10 cellular contexts compared by ENCODE assay signal in the genomic region with DNA sequence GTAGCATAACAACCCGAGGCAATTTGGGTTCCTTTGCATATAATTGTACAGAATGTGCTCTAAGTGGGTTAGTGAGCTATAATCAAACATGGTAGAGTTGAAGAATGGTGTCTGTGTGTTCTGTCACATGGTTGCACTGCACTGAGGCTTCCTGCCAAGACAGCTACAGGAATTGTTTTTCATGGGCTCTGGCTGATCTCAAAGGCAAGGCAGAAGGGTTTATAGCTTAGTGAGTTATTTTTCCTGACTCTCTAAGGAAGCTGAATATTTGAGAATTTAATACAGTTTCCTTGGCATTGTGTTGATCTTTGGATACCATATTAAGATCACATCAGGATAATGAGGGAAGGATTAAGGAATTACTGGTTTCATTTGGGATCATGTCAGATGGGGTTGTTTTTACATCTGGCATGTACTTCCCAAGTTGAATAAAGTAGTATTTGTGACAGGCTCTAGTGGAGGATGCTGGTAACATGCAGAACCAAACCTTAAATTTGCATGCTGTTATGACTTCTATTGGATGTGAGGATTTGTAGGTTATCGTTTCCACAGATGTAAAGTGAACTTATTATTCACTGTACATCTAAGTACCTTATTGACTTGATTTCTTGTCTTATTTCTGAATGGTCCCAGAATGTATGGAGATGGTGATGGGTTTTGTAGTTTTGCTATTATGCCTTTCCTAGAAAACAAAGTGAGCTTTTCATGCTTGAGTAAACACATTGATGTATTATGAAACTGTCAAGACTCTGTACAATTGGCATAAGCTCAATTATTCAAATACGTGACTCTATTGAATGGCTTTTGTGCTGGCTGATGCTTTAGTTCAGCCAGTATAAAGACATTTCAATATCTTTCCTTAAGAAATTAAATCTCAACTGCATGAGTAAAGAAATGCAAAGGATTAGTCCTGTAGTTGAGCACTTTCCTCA. TPM values are rescaled to one million over a fixed set of nuclear protein-coding genes. Genes with fewer than 3 reads are reported as not detected.
A peak's percentile ranks its signal among the peaks of the same experiment; 100 is the strongest.
DNase-seq lines count a peak whose midpoint lies in the region; ATAC-seq and TF ChIP-seq lines count a peak whose summit lies in the region.
"Had no signal": no experiment of that assay in that cellular context is flagged by ENCODE, and none has a peak within 500 bp of the region (broad histone marks: within the 10 kb centered on the region; RNA-seq: fewer than 3 reads in every experiment).

No MANE protein-coding gene starts in this region.

- H3K4me3 ChIP-seq in gastrocnemius medialis: no peak overlapping the region
- H3K4me3 ChIP-seq: uterus had no signal

- ATAC-seq in HG03378 (IDR thresholded peaks at IDR 0.05; ENCODE audit: unreplicated experiment) (peak; percentile 69), gastrocnemius medialis (no peak)

- H3K36me3 Mint-ChIP-seq in endothelial cell (ENCODE audit: low read depth, unreplicated experiment): no peaks in the 10 kb centered on the region

- no peak for TF ChIP-seq POLR2A in gastrocnemius medialis (IDR thresholded peaks at IDR 0.05)

- no peak overlapping the region for H3K4me3 Mint-ChIP-seq in endothelial cell (ENCODE audit: unreplicated experiment)

- H3K4me1 ChIP-seq in gastrocnemius medialis: no peaks in the 10 kb centered on the region
- H3K4me1 ChIP-seq: uterus had no signal

- no peaks in the 10 kb centered on the region for H3K36me3 ChIP-seq in gastrocnemius medialis

- intact Hi-C loops in gastrocnemius medialis (cut with DNase I; ENCODE audit: low total_unique reads): no loop called here

- in situ Hi-C loops in gastrocnemius medialis (cut with MboI; ENCODE audit: low sequenced_read_pairs in 4 of 4): no loop called here

- peaks cover 5% of the 10 kb centered on the region for H3K4me1 Mint-ChIP-seq in endothelial cell (ENCODE audit: unreplicated experiment)

- no peak overlapping the region for H3K27ac ChIP-seq in gastrocnemius medialis
- H3K27ac ChIP-seq: uterus had no signal

- no peaks in the 10 kb centered on the region for H3K9me3 ChIP-seq in gastrocnemius medialis
- H3K9me3 ChIP-seq: uterus had no signal

- H3K27me3 ChIP-seq in gastrocnemius medialis: no peaks in the 10 kb centered on the region
- H3K27me3 ChIP-seq: uterus had no signal

- no peak for TF ChIP-seq CTCF in endothelial cell (IDR thresholded peaks at IDR 0.05; ENCODE audit: unreplicated experiment)
- no peak for TF ChIP-seq CTCF in gastrocnemius medialis (IDR thresholded peaks at IDR 0.05 in 4 of 5, conservative IDR thresholded peaks at IDR 0.05 in 1 of 5)

- DNase-seq in NCI-H524 treated with DMSO at 0.1 percent for 48 hours (lab: John Stamatoyannopoulos, UW) (peak; percentile 64), globus pallidus (ENCODE audit: low spot score) (peak; percentile 89), retina (peak; percentile 47), endothelial cell (ENCODE audit: low spot score) (no peak), HuH-7.5 (ENCODE audit: low spot score) (no peak), gastrocnemius medialis (no peak)
- DNase-seq: activated CD4-positive, alpha-beta T cell treated with anti-CD3 and anti-CD28 coated beads, Interleukin-2, amount 50 U/mL, for 48 hours; stimulated activated CD4-positive, alpha-beta T cell treated with anti-CD3 and anti-CD28 coated beads, Interleukin-15, amount 100 ng/mL, for 24 hours had no signal

- peaks cover 2% of the 10 kb centered on the region for H3K27me3 Mint-ChIP-seq in endothelial cell (ENCODE audit: unreplicated experiment)

- H3K27ac Mint-ChIP-seq in endothelial cell (ENCODE audit: unreplicated experiment): no peak overlapping the region

- no peaks in the 10 kb centered on the region for H3K9me3 Mint-ChIP-seq in endothelial cell (ENCODE audit: unreplicated experiment)

RNA-seq across cellular contexts. Expression of a gene that starts 43.3 kb away (rescaled TPM):
- total RNA-seq in endothelial cell (ENCODE audit: unreplicated experiment): 7.5 TPM
- total RNA-seq in gastrocnemius medialis: 1 to 10 TPM in 2 of 4 donors, under 1 TPM in 2; 0.67 to 8.5 (median 2.4) TPM

Comparison
In these comparisons a context has a peak if more than half of its experiments do, and no peak if none do; other contexts are left out.
1. DNase-seq: peak in NCI-H524 treated with DMSO at 0.1 percent for 48 hours (single experiment), globus pallidus (single experiment) and retina (single experiment); none in endothelial cell (single experiment), HuH-7.5 (single experiment) and gastrocnemius medialis (0 of 2).